8 cellular contexts compared by ENCODE assay signal in the genomic region with DNA sequence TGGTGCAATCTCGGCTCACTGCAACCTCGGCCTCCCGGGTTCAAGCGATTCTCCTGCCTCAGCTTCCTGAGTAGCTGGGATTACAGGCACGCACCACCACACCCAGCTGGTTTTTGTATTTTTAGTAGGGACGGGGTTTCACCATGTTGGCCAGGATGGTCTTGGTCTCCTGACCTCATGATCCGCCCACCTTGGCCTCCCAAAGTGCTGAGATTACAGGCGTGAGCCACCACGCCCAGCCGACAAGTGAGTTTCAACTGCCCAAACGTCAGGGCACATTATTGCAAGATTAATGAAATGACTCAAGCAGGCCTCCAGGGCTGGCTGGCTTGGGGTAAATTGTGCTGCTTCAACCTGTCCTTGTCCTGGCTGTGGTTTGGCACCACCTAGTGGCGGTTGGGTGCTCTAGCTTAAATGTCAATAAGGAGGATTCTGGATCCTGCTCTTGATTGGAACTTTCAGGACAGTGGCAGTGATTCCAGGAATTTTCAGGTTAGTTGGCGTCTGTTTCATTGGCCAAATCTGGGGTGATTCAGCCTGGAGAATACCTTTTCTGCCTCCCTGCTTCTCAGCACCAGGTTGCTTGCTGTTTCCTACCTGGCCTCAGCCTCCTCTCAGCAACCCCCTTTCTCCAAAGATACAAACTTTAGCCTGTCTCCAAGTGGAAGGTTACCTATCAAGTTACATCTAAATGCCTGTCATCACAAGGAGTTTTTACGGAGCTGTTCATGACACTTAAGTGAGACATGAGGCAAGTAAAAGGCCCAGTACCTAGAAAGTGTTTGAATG. TPM values are rescaled to one million over a fixed set of nuclear protein-coding genes. Genes with fewer than 3 reads are reported as not detected.
DNase-seq lines count a peak whose midpoint lies in the region; ATAC-seq and TF ChIP-seq lines count a peak whose summit lies in the region.

No MANE protein-coding gene starts in this region.

- TF ChIP-seq CTCF in C4-2B (conservative IDR thresholded peaks at IDR 0.05) (peak; percentile 92), Peyer's patch (IDR thresholded peaks at IDR 0.05) (peak; percentile 88 to 98 (median 96)), neural crest cell (conservative IDR thresholded peaks at IDR 0.05) (peak; percentile 97), stomach (IDR thresholded peaks at IDR 0.05) (peak in 6 of 7 experiments; percentile 61 to 99 (median 93))

- no peaks in the 10 kb centered on the region for H3K27me3 Mint-ChIP-seq in activated T-cell treated with anti-CD3 and anti-CD28 coated beads, Interleukin-2, amount 50 U/mL, for 4 hours (ENCODE audit: low read depth)
- H3K27me3 Mint-ChIP-seq in neural crest cell (ENCODE audit: low read depth): no peaks in the 10 kb centered on the region

- WGBS in stomach, 5 donors: 43 to 50% (median 44%) methylated on average over 13 to 14 of the region's 14 CpGs

- H3K4me3 ChIP-seq in Peyer's patch: no peak overlapping the region
- no peak overlapping the region for H3K4me3 ChIP-seq in stomach

- DNase-seq in Kasumi-1 (lab: John Stamatoyannopoulos, UW): peak; percentile 88 to 89
- peak; percentile 80 to 97 (median 86) for DNase-seq in Peyer's patch
- peak; percentile 83 for DNase-seq in activated T-cell treated with anti-CD3 and anti-CD28 coated beads, Interleukin-2, amount 50 U/mL, for 4 hours
- DNase-seq in fibroblast of peridontal ligament (ENCODE audit: extremely low read depth): peak; percentile 97
- DNase-seq in neural crest cell (ENCODE audit: low read depth, low spot score): peak; percentile 89
- peak; percentile 93 for DNase-seq in stomach

- peaks cover 18% of the 10 kb centered on the region for H3K4me1 Mint-ChIP-seq in activated T-cell treated with anti-CD3 and anti-CD28 coated beads, Interleukin-2, amount 50 U/mL, for 4 hours (ENCODE audit: low read depth)
- peaks cover 15% of the 10 kb centered on the region for H3K4me1 Mint-ChIP-seq in neural crest cell

- no peaks in the 10 kb centered on the region for H3K9me3 ChIP-seq in Peyer's patch
- H3K9me3 ChIP-seq in stomach: no peaks in the 10 kb centered on the region

- peaks cover 3% of the 10 kb centered on the region for H3K36me3 Mint-ChIP-seq in activated T-cell treated with anti-CD3 and anti-CD28 coated beads, Interleukin-2, amount 50 U/mL, for 4 hours (ENCODE audit: insufficient read depth)
- H3K36me3 Mint-ChIP-seq in neural crest cell (ENCODE audit: low read depth): no peaks in the 10 kb centered on the region

- intact Hi-C loops in stomach (cut with DNase I; ENCODE audit: low total_unique reads): loop anchor here (5.0 kb wide), 2 partner anchors 64 to 144 kb away; partner anchors contain the start of gene LIMD1

- peak; percentile 49 for ATAC-seq in GM19455 (IDR thresholded peaks at IDR 0.05; ENCODE audit: unreplicated experiment)
- peak; percentile 89 to 95 for ATAC-seq in activated T-cell treated with anti-CD3 and anti-CD28 coated beads, Interleukin-2, amount 50 U/mL, for 4 hours

- TF ChIP-seq POLR2A in Peyer's patch (IDR thresholded peaks at IDR 0.05) (no peak), stomach (IDR thresholded peaks at IDR 0.05) (no peak)

- no peak for TF ChIP-seq EP300 in stomach (IDR thresholded peaks at IDR 0.05)

- H3K4me3 Mint-ChIP-seq in activated T-cell treated with anti-CD3 and anti-CD28 coated beads, Interleukin-2, amount 50 U/mL, for 4 hours: no peak overlapping the region
- no peak overlapping the region for H3K4me3 Mint-ChIP-seq in neural crest cell

- peaks cover 0 to 9% (median 2%) of the 10 kb centered on the region in 4 donors for H3K4me1 ChIP-seq in Peyer's patch
- peaks cover 16 to 67% (median 39%) of the 10 kb centered on the region in 4 donors for H3K4me1 ChIP-seq in stomach

- H3K27me3 ChIP-seq in Peyer's patch (no peaks in the 10 kb centered on the region), stomach (no peaks in the 10 kb centered on the region)

- H3K36me3 ChIP-seq in Peyer's patch: no peaks in the 10 kb centered on the region
- H3K36me3 ChIP-seq in stomach: peaks cover 0 to 5% (median 2%) of the 10 kb centered on the region in 4 donors

- no peaks in the 10 kb centered on the region for H3K9me3 Mint-ChIP-seq in activated T-cell treated with anti-CD3 and anti-CD28 coated beads, Interleukin-2, amount 50 U/mL, for 4 hours
- H3K9me3 Mint-ChIP-seq in neural crest cell: no peaks in the 10 kb centered on the region

- H3K27ac ChIP-seq in C4-2B (peak overlapping the region; percentile 10), Peyer's patch (no peak overlapping the region), stomach (peak overlapping the region in 2 of 5 donors; percentile 39 to 68)

- no peak overlapping the region for H3K27ac Mint-ChIP-seq in neural crest cell (ENCODE audit: unreplicated experiment)

RNA-seq across cellular contexts. Expression of gene SACM1L, which starts 32.4 kb away (rescaled TPM):
- total RNA-seq in Peyer's patch (10 to 100 TPM; 42.0 to 79.2 (median 59.2) TPM), neural crest cell (44.1 and 45.7 TPM in 2 replicates), stomach (100 to 1,000 TPM in 2 of 5 donors, 10 to 100 TPM in 2, 1 to 10 TPM in 1; 9.8 to 118 (median 77.5) TPM)
- total RNA-seq in activated T-cell treated with anti-CD3 and anti-CD28 coated beads, Interleukin-2, amount 50 U/mL, for 4 hours: 10 to 100 TPM; 48.8 to 52.5 (median 49.2) TPM
- polyA plus RNA-seq in stomach: 10 to 100 TPM; 15.4 to 17.9 (median 17.1) TPM
